9 cellular contexts compared by ENCODE assay signal in genomic region chr14:21191809-21192446, GRCh38. TPM values are rescaled to one million over a fixed set of nuclear protein-coding genes. Genes with fewer than 3 reads are reported as not detected.
DNase-seq lines count a peak whose midpoint lies in the region; ATAC-seq lines count a peak whose summit lies in the region.
"Had no signal": no experiment of that assay in that cellular context is flagged by ENCODE, and none has a peak within 500 bp of the region (broad histone marks: within the 10 kb centered on the region; RNA-seq: fewer than 3 reads in every experiment).

No MANE protein-coding gene starts in this region.

- H3K9me3 ChIP-seq in effector memory CD4-positive, alpha-beta T cell (ENCODE audit: control insufficient read depth, low read length) = no peaks in the 10 kb centered on the region

- H3K36me3 ChIP-seq in effector memory CD4-positive, alpha-beta T cell (ENCODE audit: control insufficient read depth, insufficient read depth, low read length) = no peaks in the 10 kb centered on the region

- peak; percentile 95 for ATAC-seq in HG03103 (IDR thresholded peaks at IDR 0.05; ENCODE audit: low read depth, unreplicated experiment)

- H3K4me3 ChIP-seq in effector memory CD4-positive, alpha-beta T cell (ENCODE audit: insufficient read depth, low read depth, low read length, poor library complexity, severe bottlenecking) = peak overlapping the region; percentile 47

- peaks cover 6% of the 10 kb centered on the region for H3K4me1 ChIP-seq in effector memory CD4-positive, alpha-beta T cell (ENCODE audit: control insufficient read depth, insufficient read depth, low read length, poor library complexity, severe bottlenecking)

- no peak overlapping the region for H3K27ac ChIP-seq in effector memory CD4-positive, alpha-beta T cell (ENCODE audit: insufficient read depth, low read length, poor library complexity, severe bottlenecking)

- DNase-seq in SIG-M5 treated with dmso at 0.1 percent for 504 hours (lab: John Stamatoyannopoulos, UW; ENCODE audit: unreplicated experiment) (peak; percentile 53), SIG-M5 (lab: John Stamatoyannopoulos, UW) (no peak), NCI-H460 (ENCODE audit: extremely low read depth, low read depth) (peak; percentile 43), middle frontal gyrus (ENCODE audit: extremely low spot score, low spot score) (peak; percentile 30)
- peak; percentile 72 to 81 for DNase-seq in activated CD4-positive, alpha-beta T cell treated with anti-CD3 and anti-CD28 coated beads, Interleukin-2, amount 50 U/mL, for 48 hours
- peak; percentile 48 to 63 (median 55) for DNase-seq in effector memory CD4-positive, alpha-beta T cell
- DNase-seq in stimulated activated CD8-positive, alpha-beta memory T cell treated with anti-CD3 and anti-CD28 coated beads, Interleukin-4, amount 100 ng/mL, for 24 hours (ENCODE audit: low read depth) = peak; percentile 52

- H3K27me3 ChIP-seq in effector memory CD4-positive, alpha-beta T cell (replicated peaks; ENCODE audit: control insufficient read depth, insufficient read depth, low read length, poor library complexity, severe bottlenecking) = no peaks in the 10 kb centered on the region

RNA-seq across cellular contexts. Expression of gene OR5AU1, which starts 36.1 kb away (rescaled TPM):
- total RNA-seq in NCI-H460 (2014; rRNA removed; shearing (Covaris generic)) = not detected in 2 replicates
- polyA plus RNA-seq in NCI-H460 (2014; cell fraction: nucleus; rRNA removed) = not detected in 2 replicates
- total RNA-seq: subcutaneous adipose tissue had no signal
